8 cellular contexts compared by ENCODE assay signal in genomic region chr9:124259273-124260078, GRCh38. TPM values are rescaled to one million over a fixed set of nuclear protein-coding genes. Genes with fewer than 3 reads are reported as not detected.
DNase-seq lines count a peak whose midpoint lies in the region; ATAC-seq and TF ChIP-seq lines count a peak whose summit lies in the region.

No MANE protein-coding gene starts in this region.

- H3K36me3 ChIP-seq in adrenal gland (replicated peaks in 1 of 2) (no peaks in the 10 kb centered on the region), iPS-15b (ENCODE audit: control insufficient read depth, insufficient read depth, low read length) (no peaks in the 10 kb centered on the region)

- TF ChIP-seq POLR2A in adrenal gland (IDR thresholded peaks at IDR 0.05): no peak

- TF ChIP-seq EP300 in Ishikawa (IDR thresholded peaks at IDR 0.05; ENCODE audit: borderline replicate concordance): peak; percentile 78

- no peaks in the 10 kb centered on the region for H3K9me3 ChIP-seq in adrenal gland (replicated peaks in 1 of 3)
- no peaks in the 10 kb centered on the region for H3K9me3 ChIP-seq in iPS-15b (ENCODE audit: control insufficient read depth, insufficient read depth, low read length)

- peak; percentile 64 for DNase-seq in COLO829 (ENCODE audit: low spot score)
- DNase-seq in adrenal gland: peak in 6 of 7 donors; percentile 57 to 79 (median 74)
- DNase-seq in skeletal muscle cell (ENCODE audit: low read depth): peak; percentile 72
- no peak for DNase-seq in NCI-H1105 (lab: John Stamatoyannopoulos, UW)
- no peak for DNase-seq in activated effector memory CD4-positive, alpha-beta T cell treated with Interleukin-2 at 50 U/mL for 16 hours

- no peaks in the 10 kb centered on the region for H3K27me3 ChIP-seq in adrenal gland
- H3K27me3 ChIP-seq in iPS-15b (ENCODE audit: control insufficient read depth, insufficient read depth, low read length): no peaks in the 10 kb centered on the region

- intact Hi-C loops in adrenal gland (cut with DNase I): no loop called here

- no peak for TF ChIP-seq CTCF in adrenal gland (IDR thresholded peaks at IDR 0.05)

- H3K4me3 ChIP-seq in adrenal gland (peak overlapping the region in 2 of 4 donors; percentile 25 to 56), iPS-15b (ENCODE audit: low read depth, low read length) (peak overlapping the region; percentile 84), skeletal muscle cell (ENCODE audit: low read depth, low read length) (peak overlapping the region; percentile 75)

- H3K27ac ChIP-seq in adrenal gland: peak overlapping the region; percentile 30 to 92 (median 63)

- ATAC-seq in HG02885 (IDR thresholded peaks at IDR 0.05; ENCODE audit: poor library complexity, unreplicated experiment): no peak

- 19 to 35% (median 30%) methylated on average over 22 of the region's 22 CpGs for WGBS in adrenal gland, 4 donors

- 0 out of 2 replicates have a peak, but pooled peaks have one; percentile 12 for TF ChIP-seq RAD21 in Ishikawa (IDR thresholded peaks at IDR 0.05; ENCODE audit: low read depth)

- H3K9ac ChIP-seq in iPS-15b (ENCODE audit: low read depth, low read length): peak overlapping the region; percentile 60

- H3K4me1 ChIP-seq in adrenal gland (replicated peaks in 1 of 2) (peaks cover 7 to 39% of the 10 kb centered on the region in 2 donors), iPS-15b (ENCODE audit: control insufficient read depth, insufficient read depth, low read length) (peaks cover 6% of the 10 kb centered on the region)

TF ChIP-seq in Ishikawa, 13 proteins besides CTCF, POLR2A, EP300 and RAD21:
- no peak for TF ChIP-seq REST (IDR thresholded peaks at IDR 0.05; ENCODE audit: low read depth)
- peak; percentile 96 for TF ChIP-seq NFIC (IDR thresholded peaks at IDR 0.05)
- peak; percentile 20; the same call in 1 of the 2 replicates for TF ChIP-seq TAF1 (IDR thresholded peaks at IDR 0.05; ENCODE audit: low read depth)
- peak; percentile 69; the same call in 1 of the 2 replicates for TF ChIP-seq TEAD4 (IDR thresholded peaks at IDR 0.05)
- TF ChIP-seq USF1 (IDR thresholded peaks at IDR 0.05): no peak
- TF ChIP-seq FOXM1 (IDR thresholded peaks at IDR 0.05; ENCODE audit: borderline replicate concordance, low read depth): peak; percentile 51; the same call in 1 of the 2 replicates
- no peak for TF ChIP-seq YY1 (IDR thresholded peaks at IDR 0.05; ENCODE audit: low read depth)
- TF ChIP-seq CREB1 (IDR thresholded peaks at IDR 0.05; ENCODE audit: low read depth): no peak
- TF ChIP-seq CEBPB (IDR thresholded peaks at IDR 0.05): peak; percentile 87
- TF ChIP-seq MAX (IDR thresholded peaks at IDR 0.05): 0 out of 2 replicates have a peak, but pooled peaks have one; percentile 53
- TF ChIP-seq TCF12 (IDR thresholded peaks at IDR 0.05; ENCODE audit: low read depth): peak; percentile 79
- TF ChIP-seq EGR1 (IDR thresholded peaks at IDR 0.05): no peak
- TF ChIP-seq ZBTB7A (IDR thresholded peaks at IDR 0.05; ENCODE audit: low read depth): peak; percentile 92
TF ChIP-seq in Ishikawa: peak in this region for 8.

RNA-seq across cellular contexts. Expression of gene NEK6, which starts 1.7 kb away (rescaled TPM):
- total RNA-seq in adrenal gland: 10 to 100 TPM in 7 of 8 donors, 1 to 10 TPM in 1; 6.6 to 27.2 (median 20.5) TPM
- 1 to 10 TPM; 4.0 to 8.5 (median 8.3) TPM for polyA plus RNA-seq in adrenal gland

Comparison
In these comparisons a context has a peak if more than half of its experiments do, and no peak if none do; other contexts are left out.
1. DNase-seq: peak in COLO829 (single experiment), adrenal gland (6 of 7) and skeletal muscle cell (single experiment); none in NCI-H1105 (single experiment) and activated effector memory CD4-positive, alpha-beta T cell treated with Interleukin-2 at 50 U/mL for 16 hours (single experiment).